1 cellular context compared by ENCODE assay signal in the genomic region with DNA sequence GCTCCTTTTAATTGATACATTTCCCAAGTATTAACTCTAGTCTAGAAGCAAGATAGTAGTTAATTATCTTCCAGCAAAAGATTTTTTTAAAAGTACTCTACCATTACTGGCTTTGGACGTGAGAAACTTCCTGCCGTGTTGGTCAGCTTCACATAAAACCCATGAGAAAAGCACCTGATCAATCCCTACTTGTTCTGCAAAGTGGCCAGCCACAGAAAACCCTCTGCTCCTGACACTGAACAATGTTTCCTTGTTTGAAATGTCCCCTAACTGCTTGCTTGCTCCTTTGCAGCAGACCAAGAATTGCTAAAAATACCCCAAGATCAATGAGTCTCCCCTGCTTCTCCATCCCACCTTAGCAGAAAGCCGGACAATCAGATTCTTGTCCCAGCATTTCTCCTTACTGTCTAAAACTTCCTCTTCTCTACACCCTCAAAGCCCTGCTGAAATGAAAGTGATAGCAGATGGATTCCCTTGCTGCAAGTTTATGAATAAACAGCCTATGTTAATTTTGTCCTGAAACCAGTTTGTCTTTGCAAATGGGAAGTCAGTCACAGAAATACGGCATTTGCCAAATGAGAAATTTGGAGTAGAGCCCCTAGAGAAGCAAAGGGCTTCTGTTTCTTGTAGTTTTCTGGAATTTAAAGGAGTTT.
TF ChIP-seq lines count a peak whose summit lies in the region.

No MANE protein-coding gene starts in this region.

TF ChIP-seq in GM12878, 131 proteins besides CTCF, POLR2A, EP300 and RAD21 (continued from another document):
- TF ChIP-seq EGR1 (IDR thresholded peaks at IDR 0.05; ENCODE audit: borderline replicate concordance in 1 of 2, low read depth in 2 of 2, low read length in 2 of 2): no peak
- no peak for TF ChIP-seq SMC3 (IDR thresholded peaks at IDR 0.05; ENCODE audit: borderline replicate concordance, low read length)
- TF ChIP-seq, protein P1, sequence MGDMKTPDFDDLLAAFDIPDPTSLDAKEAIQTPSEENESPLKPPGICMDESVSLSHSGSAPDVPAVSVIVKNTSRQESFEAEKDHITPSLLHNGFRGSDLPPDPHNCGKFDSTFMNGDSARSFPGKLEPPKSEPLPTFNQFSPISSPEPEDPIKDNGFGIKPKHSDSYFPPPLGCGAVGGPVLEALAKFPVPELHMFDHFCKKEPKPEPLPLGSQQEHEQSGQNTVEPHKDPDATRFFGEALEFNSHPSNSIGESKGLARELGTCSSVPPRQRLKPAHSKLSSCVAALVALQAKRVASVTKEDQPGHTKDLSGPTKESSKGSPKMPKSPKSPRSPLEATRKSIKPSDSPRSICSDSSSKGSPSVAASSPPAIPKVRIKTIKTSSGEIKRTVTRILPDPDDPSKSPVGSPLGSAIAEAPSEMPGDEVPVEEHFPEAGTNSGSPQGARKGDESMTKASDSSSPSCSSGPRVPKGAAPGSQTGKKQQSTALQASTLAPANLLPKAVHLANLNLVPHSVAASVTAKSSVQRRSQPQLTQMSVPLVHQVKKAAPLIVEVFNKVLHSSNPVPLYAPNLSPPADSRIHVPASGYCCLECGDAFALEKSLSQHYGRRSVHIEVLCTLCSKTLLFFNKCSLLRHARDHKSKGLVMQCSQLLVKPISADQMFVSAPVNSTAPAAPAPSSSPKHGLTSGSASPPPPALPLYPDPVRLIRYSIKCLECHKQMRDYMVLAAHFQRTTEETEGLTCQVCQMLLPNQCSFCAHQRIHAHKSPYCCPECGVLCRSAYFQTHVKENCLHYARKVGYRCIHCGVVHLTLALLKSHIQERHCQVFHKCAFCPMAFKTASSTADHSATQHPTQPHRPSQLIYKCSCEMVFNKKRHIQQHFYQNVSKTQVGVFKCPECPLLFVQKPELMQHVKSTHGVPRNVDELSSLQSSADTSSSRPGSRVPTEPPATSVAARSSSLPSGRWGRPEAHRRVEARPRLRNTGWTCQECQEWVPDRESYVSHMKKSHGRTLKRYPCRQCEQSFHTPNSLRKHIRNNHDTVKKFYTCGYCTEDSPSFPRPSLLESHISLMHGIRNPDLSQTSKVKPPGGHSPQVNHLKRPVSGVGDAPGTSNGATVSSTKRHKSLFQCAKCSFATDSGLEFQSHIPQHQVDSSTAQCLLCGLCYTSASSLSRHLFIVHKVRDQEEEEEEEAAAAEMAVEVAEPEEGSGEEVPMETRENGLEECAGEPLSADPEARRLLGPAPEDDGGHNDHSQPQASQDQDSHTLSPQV (IDR thresholded peaks at IDR 0.05): no peak
- no peak for TF ChIP-seq ZBED1 (IDR thresholded peaks at IDR 0.05; ENCODE audit: borderline replicate concordance)
